Comparison of ENCODE assay signal across 6 cellular contexts in genomic region chr20:19524691-19525090, GRCh38.
"Had no signal": no experiment of that assay in that cellular context is flagged by ENCODE, and none has a peak within 500 bp of the region (broad histone marks: within the 10 kb centered on the region; RNA-seq: fewer than 3 reads in every experiment).

No MANE protein-coding gene starts in this region.

- H3K27ac ChIP-seq: HL-60 had no signal

- H3K4me3 ChIP-seq: GM23338 had no signal

- ATAC-seq: GM23338, HepG2 had no signal

- DNase-seq: H9, HCEC 1CT, KBM-7 had no signal
